ENCODE assay signal across 1 cellular context in genomic region chr5:149641000-149641576, GRCh38.
TF ChIP-seq lines count a peak whose summit lies in the region.

No MANE protein-coding gene starts in this region.

TF ChIP-seq in HepG2, 621 proteins besides CTCF, POLR2A, EP300 and RAD21 (continued from another document and continues in another):
- TF ChIP-seq STAT6 (CRISPR knock-in tag; IDR thresholded peaks at IDR 0.05; ENCODE audit: borderline replicate concordance) (no peak), PRDM4 (CRISPR knock-in tag; IDR thresholded peaks at IDR 0.05; ENCODE audit: borderline replicate concordance) (no peak), HDAC2 (CRISPR knock-in tag; IDR thresholded peaks at IDR 0.05) (no peak), ZBTB34 (CRISPR knock-in tag; IDR thresholded peaks at IDR 0.05) (no peak), RORA (CRISPR knock-in tag; IDR thresholded peaks at IDR 0.05) (no peak), ZNF296 (CRISPR knock-in tag; conservative IDR thresholded peaks at IDR 0.05) (no peak), ZMYM4 (CRISPR knock-in tag; IDR thresholded peaks at IDR 0.05) (no peak), TFAP4 (IDR thresholded peaks at IDR 0.05; ENCODE audit: borderline replicate concordance, low read depth) (no peak), FOXO4 (CRISPR knock-in tag; conservative IDR thresholded peaks at IDR 0.05) (no peak), SRSF1 (optimal IDR thresholded peaks at IDR 0.05; ENCODE audit: low read depth, low read length) (no peak), ZNF639 (CRISPR knock-in tag; conservative IDR thresholded peaks at IDR 0.05) (no peak), ZNF597 (CRISPR knock-in tag; IDR thresholded peaks at IDR 0.05) (no peak), HNRNPLL (IDR thresholded peaks at IDR 0.05; ENCODE audit: low read depth, low read length, poor library complexity, severe bottlenecking) (no peak), WIZ (CRISPR knock-in tag; IDR thresholded peaks at IDR 0.05) (no peak), HMGXB3 (CRISPR knock-in tag; IDR thresholded peaks at IDR 0.05; ENCODE audit: borderline replicate concordance) (no peak), PRPF4 (IDR thresholded peaks at IDR 0.05; ENCODE audit: low read depth, low read length, poor library complexity, severe bottlenecking) (no peak), TEAD3 (CRISPR knock-in tag; optimal IDR thresholded peaks at IDR 0.05; ENCODE audit: borderline replicate concordance) (no peak), CEBPZ (IDR thresholded peaks at IDR 0.05; ENCODE audit: low read length) (no peak), GMEB2 (CRISPR knock-in tag; IDR thresholded peaks at IDR 0.05; ENCODE audit: low read depth) (no peak), NFYB (CRISPR knock-in tag; IDR thresholded peaks at IDR 0.05) (peak; percentile 74), SP4 (CRISPR knock-in tag; IDR thresholded peaks at IDR 0.05) (no peak; the same call in 1 of the 2 replicates), BRD4 (CRISPR knock-in tag; IDR thresholded peaks at IDR 0.05) (no peak), ZNF33B (CRISPR knock-in tag; IDR thresholded peaks at IDR 0.05) (no peak; the same call in 1 of the 2 replicates), HNRNPUL1 (IDR thresholded peaks at IDR 0.05; ENCODE audit: low read depth, low read length) (no peak), MEIS2 (CRISPR knock-in tag; IDR thresholded peaks at IDR 0.05) (0 out of 2 replicates have a peak, but pooled peaks have one; percentile 18), ZNF564 (CRISPR knock-in tag; IDR thresholded peaks at IDR 0.05) (no peak), ZNF292 (CRISPR knock-in tag; IDR thresholded peaks at IDR 0.05; ENCODE audit: borderline replicate concordance, low read depth) (no peak), DBP (CRISPR knock-in tag; IDR thresholded peaks at IDR 0.05; ENCODE audit: not compliant biosample characterization) (no peak), E2F5 (CRISPR knock-in tag; conservative IDR thresholded peaks at IDR 0.05) (no peak), GATAD2A (CRISPR knock-in tag; IDR thresholded peaks at IDR 0.05) (no peak), HIVEP1 (CRISPR knock-in tag; IDR thresholded peaks at IDR 0.05) (no peak)
